17 cellular contexts compared by ENCODE assay signal in genomic region chr5:92962752-92963151, GRCh38.
DNase-seq lines count a peak whose midpoint lies in the region; ATAC-seq and TF ChIP-seq lines count a peak whose summit lies in the region.
"Had no signal": no experiment of that assay in that cellular context is flagged by ENCODE, and none has a peak within 500 bp of the region (broad histone marks: within the 10 kb centered on the region; RNA-seq: fewer than 3 reads in every experiment).

No MANE protein-coding gene starts in this region.

- no peak overlapping the region for H3K4me3 Mint-ChIP-seq in endodermal cell
- H3K4me3 Mint-ChIP-seq: HFFc6; T-helper 2 cell treated with Interferon-gamma antibody and Interleukin-4, amounts not matched to agents 5 μg/mL and 100 μg/mL, for 36 hours had no signal

- TF ChIP-seq EP300 in tibial nerve (IDR thresholded peaks at IDR 0.05), result no peak

- H3K27ac ChIP-seq in endodermal cell (ENCODE audit: low read depth, low read length) (no peak overlapping the region), tibial nerve (no peak overlapping the region)
- H3K27ac ChIP-seq: BLaER1 treated with 17β-estradiol and CSF1 and Interleukin-3, amounts not matched to agents 10 nM and 100 nM; foreskin keratinocyte; parathyroid adenoma; tibial artery had no signal

- H3K9me3 ChIP-seq in neuron (ENCODE audit: low read length) (no peaks in the 10 kb centered on the region), endodermal cell (ENCODE audit: control insufficient read depth, low read length) (peaks cover 4% of the 10 kb centered on the region), tibial nerve (no peaks in the 10 kb centered on the region)
- H3K9me3 ChIP-seq: BLaER1 treated with 17β-estradiol and CSF1 and Interleukin-3, amounts not matched to agents 10 nM and 100 nM; tibial artery had no signal

- H3K27ac Mint-ChIP-seq in endodermal cell, result no peak overlapping the region
- H3K27ac Mint-ChIP-seq: HFFc6; T-helper 2 cell treated with Interferon-gamma antibody and Interleukin-4, amounts not matched to agents 5 μg/mL and 100 μg/mL, for 36 hours had no signal

- H3K4me3 ChIP-seq in neuron (ENCODE audit: low read length) (no peak overlapping the region), endodermal cell (ENCODE audit: low read length) (no peak overlapping the region), tibial nerve (no peak overlapping the region)
- H3K4me3 ChIP-seq: BLaER1 treated with 17β-estradiol and CSF1 and Interleukin-3, amounts not matched to agents 10 nM and 100 nM; smooth muscle cell; tibial artery had no signal

- no peak overlapping the region for H3K9ac ChIP-seq in endodermal cell (ENCODE audit: extremely low read depth, low read length, poor library complexity, severe bottlenecking)
- H3K9ac ChIP-seq: BLaER1 treated with 17β-estradiol and CSF1 and Interleukin-3, amounts not matched to agents 10 nM and 100 nM; parathyroid adenoma had no signal

- H3K27me3 ChIP-seq in neuron (ENCODE audit: insufficient read depth, low read length), result no peaks in the 10 kb centered on the region
- no peaks in the 10 kb centered on the region for H3K27me3 ChIP-seq in endodermal cell (ENCODE audit: control insufficient read depth, insufficient read depth, low read length, poor library complexity, severe bottlenecking)
- H3K27me3 ChIP-seq in tibial nerve, result no peaks in the 10 kb centered on the region
- H3K27me3 ChIP-seq: BLaER1 treated with 17β-estradiol and CSF1 and Interleukin-3, amounts not matched to agents 10 nM and 100 nM; tibial artery had no signal

- no peaks in the 10 kb centered on the region for H3K27me3 Mint-ChIP-seq in endodermal cell (ENCODE audit: insufficient read depth)

- DNase-seq in DMS79 treated with DMSO at 0.1 percent for 48 hours (lab: John Stamatoyannopoulos, UW) (peak; percentile 83), NCI-H187 (lab: John Stamatoyannopoulos, UW) (peak; percentile 85), NCI-H774 (lab: John Stamatoyannopoulos, UW) (peak; percentile 58), endodermal cell (no peak), tibial nerve (ENCODE audit: low spot score in 2 of 2) (no peak)
- DNase-seq: activated CD8-positive, alpha-beta memory T cell treated with anti-CD3 and anti-CD28 coated beads, Interleukin-2, amount 50 U/mL, for 4 hours; HFFc6; MV-4-11; tibial artery had no signal

- TF ChIP-seq CTCF in endodermal cell (conservative IDR thresholded peaks at IDR 0.05) (no peak), tibial nerve (IDR thresholded peaks at IDR 0.05) (no peak)

- ATAC-seq in GM18505 (IDR thresholded peaks at IDR 0.05; ENCODE audit: unreplicated experiment), result no peak
- ATAC-seq: foreskin keratinocyte, left lobe of liver had no signal

- H3K36me3 ChIP-seq in neuron (ENCODE audit: insufficient read depth, low read length) (no peaks in the 10 kb centered on the region), endodermal cell (ENCODE audit: control insufficient read depth, insufficient read depth, low read length) (no peaks in the 10 kb centered on the region), tibial nerve (no peaks in the 10 kb centered on the region)
- H3K36me3 ChIP-seq: BLaER1 treated with 17β-estradiol and CSF1 and Interleukin-3, amounts not matched to agents 10 nM and 100 nM; tibial artery had no signal

- H3K4me1 ChIP-seq in neuron (ENCODE audit: insufficient read depth, low read length) (peaks cover 8% of the 10 kb centered on the region), endodermal cell (ENCODE audit: control insufficient read depth, insufficient read depth, low read length) (no peaks in the 10 kb centered on the region), tibial nerve (peaks cover 0 to 4% (median 0%) of the 10 kb centered on the region in 4 donors)
- H3K4me1 ChIP-seq: BLaER1 treated with 17β-estradiol and CSF1 and Interleukin-3, amounts not matched to agents 10 nM and 100 nM; foreskin keratinocyte; parathyroid adenoma; tibial artery had no signal

- H3K9me3 Mint-ChIP-seq in endodermal cell, result no peaks in the 10 kb centered on the region
- H3K9me3 Mint-ChIP-seq: HFFc6; T-helper 2 cell treated with Interferon-gamma antibody and Interleukin-4, amounts not matched to agents 5 μg/mL and 100 μg/mL, for 36 hours had no signal

- H2AFZ ChIP-seq in neuron (ENCODE audit: low read depth, low read length), result peak overlapping the region; percentile 26
- H2AFZ ChIP-seq: parathyroid adenoma had no signal

- no peak for TF ChIP-seq POLR2A in GM18505 (IDR thresholded peaks at IDR 0.05; ENCODE audit: borderline replicate concordance, extremely low read depth, insufficient read depth, insufficient read length)
- no peak for TF ChIP-seq POLR2A in tibial nerve (IDR thresholded peaks at IDR 0.05)

- no peaks in the 10 kb centered on the region for H3K4me1 Mint-ChIP-seq in endodermal cell

- no peaks in the 10 kb centered on the region for H3K36me3 Mint-ChIP-seq in endodermal cell (ENCODE audit: low read depth)

Comparison
In these comparisons a context has a peak if more than half of its experiments do, and no peak if none do; other contexts are left out.
1. DNase-seq: peak in DMS79 treated with DMSO at 0.1 percent for 48 hours (single experiment), NCI-H187 (2 of 2) and NCI-H774 (single experiment); none in endodermal cell (single experiment) and tibial nerve (0 of 2).